1 cellular context compared by ENCODE assay signal in the genomic region with DNA sequence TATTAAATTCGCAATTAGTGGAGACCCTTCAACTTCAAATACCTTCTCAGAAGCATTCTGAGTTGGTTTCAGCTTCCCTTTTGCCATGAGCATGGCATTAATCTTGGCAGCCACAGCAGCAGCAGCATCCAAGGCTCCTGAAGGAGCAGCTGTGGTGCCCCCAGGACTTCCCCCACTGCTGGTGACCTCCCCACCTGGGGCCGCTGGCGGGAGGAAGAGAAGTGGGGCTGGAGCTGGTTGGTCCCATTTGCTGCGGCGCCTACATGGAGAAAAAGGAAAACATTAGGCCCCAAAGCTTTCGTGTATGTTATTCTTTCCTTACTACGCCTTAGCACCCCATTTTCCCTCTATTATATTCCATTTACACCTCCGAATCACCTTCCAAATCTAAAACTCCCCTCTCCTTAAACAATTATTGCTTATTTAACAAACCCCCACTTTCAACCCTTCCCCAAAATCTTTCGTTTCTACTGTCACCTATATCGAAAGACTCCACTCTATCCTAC.
TF ChIP-seq lines count a peak whose summit lies in the region.

No MANE protein-coding gene starts in this region.

TF ChIP-seq in A549, 52 proteins besides CTCF, POLR2A, EP300 and RAD21:
- TF ChIP-seq, protein P1, sequence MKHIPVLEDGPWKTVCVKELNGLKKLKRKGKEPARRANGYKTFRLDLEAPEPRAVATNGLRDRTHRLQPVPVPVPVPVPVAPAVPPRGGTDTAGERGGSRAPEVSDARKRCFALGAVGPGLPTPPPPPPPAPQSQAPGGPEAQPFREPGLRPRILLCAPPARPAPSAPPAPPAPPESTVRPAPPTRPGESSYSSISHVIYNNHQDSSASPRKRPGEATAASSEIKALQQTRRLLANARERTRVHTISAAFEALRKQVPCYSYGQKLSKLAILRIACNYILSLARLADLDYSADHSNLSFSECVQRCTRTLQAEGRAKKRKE (CRISPR knock-in tag; IDR thresholded peaks at IDR 0.05; ENCODE audit: low read depth): no peak
- TF ChIP-seq, protein P2, sequence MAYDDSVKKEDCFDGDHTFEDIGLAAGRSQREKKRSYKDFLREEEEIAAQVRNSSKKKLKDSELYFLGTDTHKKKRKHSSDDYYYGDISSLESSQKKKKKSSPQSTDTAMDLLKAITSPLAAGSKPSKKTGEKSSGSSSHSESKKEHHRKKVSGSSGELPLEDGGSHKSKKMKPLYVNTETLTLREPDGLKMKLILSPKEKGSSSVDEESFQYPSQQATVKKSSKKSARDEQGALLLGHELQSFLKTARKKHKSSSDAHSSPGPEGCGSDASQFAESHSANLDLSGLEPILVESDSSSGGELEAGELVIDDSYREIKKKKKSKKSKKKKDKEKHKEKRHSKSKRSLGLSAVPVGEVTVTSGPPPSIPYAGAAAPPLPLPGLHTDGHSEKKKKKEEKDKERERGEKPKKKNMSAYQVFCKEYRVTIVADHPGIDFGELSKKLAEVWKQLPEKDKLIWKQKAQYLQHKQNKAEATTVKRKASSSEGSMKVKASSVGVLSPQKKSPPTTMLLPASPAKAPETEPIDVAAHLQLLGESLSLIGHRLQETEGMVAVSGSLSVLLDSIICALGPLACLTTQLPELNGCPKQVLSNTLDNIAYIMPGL (CRISPR knock-in tag; IDR thresholded peaks at IDR 0.05; ENCODE audit: borderline replicate concordance): no peak
- TF ChIP-seq GATA3 (IDR thresholded peaks at IDR 0.05; ENCODE audit: borderline replicate concordance) (no peak), FOSL2 (IDR thresholded peaks at IDR 0.05) (no peak), FOSL2 (CRISPR knock-in tag; IDR thresholded peaks at IDR 0.05) (no peak)
